ENCODE assay signal across 1 cellular context in genomic region chr1:207752456-207753132, GRCh38.
A peak's percentile ranks its signal among the peaks of the same experiment; 100 is the strongest.
TF ChIP-seq lines count a peak whose summit lies in the region.

No MANE protein-coding gene starts in this region.

TF ChIP-seq in K562, 482 proteins besides CTCF, POLR2A, EP300 and RAD21 (continued from another document and continues in another):
- TF ChIP-seq STAG1 (CRISPR knock-in tag; IDR thresholded peaks at IDR 0.05; ENCODE audit: borderline replicate concordance) (no peak), RREB1 (CRISPR knock-in tag; IDR thresholded peaks at IDR 0.05) (no peak), GMEB1 (CRISPR knock-in tag; IDR thresholded peaks at IDR 0.05) (no peak), MTF1 (CRISPR knock-in tag; IDR thresholded peaks at IDR 0.05; ENCODE audit: borderline replicate concordance) (no peak), TCF3 (CRISPR knock-in tag; IDR thresholded peaks at IDR 0.05) (no peak), KDM4B (IDR thresholded peaks at IDR 0.05; ENCODE audit: borderline replicate concordance in 2 of 2, low read depth in 1 of 2) (no peak), YY1 (IDR thresholded peaks at IDR 0.05; ENCODE audit: borderline replicate concordance in 1 of 3, control insufficient read depth in 1 of 3, extremely low read depth in 1 of 3, insufficient read depth in 3 of 3, insufficient read length in 1 of 3, insufficient replicate concordance in 2 of 3, low read depth in 1 of 3, low read length in 2 of 3) (peak in 1 of 3 experiments; percentile 26), ZNF395 (CRISPR knock-in tag; IDR thresholded peaks at IDR 0.05) (0 out of 2 replicates have a peak, but pooled peaks have one; percentile 40), NFIC (IDR thresholded peaks at IDR 0.05) (no peak), CAMTA2 (CRISPR knock-in tag; conservative IDR thresholded peaks at IDR 0.05) (no peak), ZBTB49 (CRISPR knock-in tag; IDR thresholded peaks at IDR 0.05; ENCODE audit: borderline replicate concordance) (peak; percentile 84; the same call in 1 of the 2 replicates), RFX5 (IDR thresholded peaks at IDR 0.05; ENCODE audit: low read depth, low read length) (no peak), ZSCAN32 (CRISPR knock-in tag; IDR thresholded peaks at IDR 0.05) (no peak), CBX3 (IDR thresholded peaks at IDR 0.05; ENCODE audit: borderline replicate concordance in 1 of 2, low read length in 2 of 2) (no peak), MBD2 (IDR thresholded peaks at IDR 0.05; ENCODE audit: borderline replicate concordance, low read depth) (no peak), PHF8 (IDR thresholded peaks at IDR 0.05; ENCODE audit: borderline replicate concordance, low read length) (no peak), RBM22 (IDR thresholded peaks at IDR 0.05; ENCODE audit: low read depth, low read length, poor library complexity, severe bottlenecking) (no peak), MYC (IDR thresholded peaks at IDR 0.05; ENCODE audit: low read depth, low read length) (peak; percentile 40; the same call in 1 of the 2 replicates), MYC (CRISPR knock-in tag; IDR thresholded peaks at IDR 0.05; ENCODE audit: borderline replicate concordance, low read depth) (0 out of 2 replicates have a peak, but pooled peaks have one; percentile 76), ATF7 (IDR thresholded peaks at IDR 0.05) (no peak), MCM5 (IDR thresholded peaks at IDR 0.05; ENCODE audit: low read depth) (no peak), RB1 (IDR thresholded peaks at IDR 0.05; ENCODE audit: low read depth) (no peak), TCF15 (CRISPR knock-in tag; IDR thresholded peaks at IDR 0.05) (no peak), ZBTB34 (CRISPR knock-in tag; IDR thresholded peaks at IDR 0.05) (no peak), POLR3G (IDR thresholded peaks at IDR 0.05; ENCODE audit: extremely low read depth, insufficient read length, insufficient replicate concordance) (no peak), MXD1 (CRISPR knock-in tag; IDR thresholded peaks at IDR 0.05; ENCODE audit: borderline replicate concordance, poor library complexity, severe bottlenecking) (no peak), BMI1 (IDR thresholded peaks at IDR 0.05; ENCODE audit: low read length) (no peak), CBX1 (IDR thresholded peaks at IDR 0.05; ENCODE audit: low read depth) (no peak), ATF6 (CRISPR knock-in tag; IDR thresholded peaks at IDR 0.05) (no peak), ZNF398 (CRISPR knock-in tag; IDR thresholded peaks at IDR 0.05) (no peak), GABPB2 (CRISPR knock-in tag; conservative IDR thresholded peaks at IDR 0.05) (no peak), RERE (CRISPR knock-in tag; IDR thresholded peaks at IDR 0.05; ENCODE audit: borderline replicate concordance) (no peak)
